Comparison of ENCODE assay signal across 16 cellular contexts in genomic region chr6:56794421-56794820, GRCh38.
A peak's percentile ranks its signal among the peaks of the same experiment; 100 is the strongest.
DNase-seq lines count a peak whose midpoint lies in the region; ATAC-seq and TF ChIP-seq lines count a peak whose summit lies in the region.
"Had no signal": no experiment of that assay in that cellular context is flagged by ENCODE, and none has a peak within 500 bp of the region (broad histone marks: within the 10 kb centered on the region; RNA-seq: fewer than 3 reads in every experiment).

No MANE protein-coding gene starts in this region.

- H3K9me3 ChIP-seq in HUES6 (ENCODE audit: control insufficient read depth, insufficient read depth, low read depth, low read length): no peaks in the 10 kb centered on the region
- H3K9me3 ChIP-seq in iPS DF 6.9 (ENCODE audit: control insufficient read depth, insufficient read depth, low read length): no peaks in the 10 kb centered on the region
- H3K9me3 ChIP-seq: MG63 had no signal

- no peaks in the 10 kb centered on the region for H3K27me3 ChIP-seq in HUES6 (ENCODE audit: control insufficient read depth, insufficient read depth, low read length)
- no peaks in the 10 kb centered on the region for H3K27me3 ChIP-seq in iPS DF 6.9 (ENCODE audit: control insufficient read depth, insufficient read depth, low read length)
- H3K27me3 ChIP-seq: MG63 had no signal

- H3K4me3 ChIP-seq in GM12865 (ENCODE audit: low read depth, low read length): no peak overlapping the region
- H3K4me3 ChIP-seq in HUES6 (ENCODE audit: low read depth, low read length): peak overlapping the region; percentile 25
- no peak overlapping the region for H3K4me3 ChIP-seq in iPS DF 6.9 (ENCODE audit: low read length)
- no peak overlapping the region for H3K4me3 ChIP-seq in coronary artery
- H3K4me3 ChIP-seq: MG63 had no signal

- peak overlapping the region; percentile 12 for H3K9ac ChIP-seq in HUES6 (ENCODE audit: low read length)

- ATAC-seq in GM21717 (IDR thresholded peaks at IDR 0.05; ENCODE audit: unreplicated experiment) (peak; percentile 46), GM19324 (IDR thresholded peaks at IDR 0.05; ENCODE audit: low FRiP score, unreplicated experiment) (no peak), HG03439 (IDR thresholded peaks at IDR 0.05; ENCODE audit: unreplicated experiment) (no peak)
- ATAC-seq: stimulated activated naive B cell treated with anti-CD40 and anti-IgM and Interleukin-4, amounts not matched to agents 10 μg/mL and 1 μg/mL and 100 μg/mL, for 72 hours had no signal

- TF ChIP-seq CTCF in GM12865 (IDR thresholded peaks at IDR 0.05; ENCODE audit: insufficient read depth, low read depth, low read length, missing control alignments): no peak
- no peak for TF ChIP-seq CTCF in coronary artery (IDR thresholded peaks at IDR 0.05)

- H3K27ac ChIP-seq in HUES6 (ENCODE audit: low read depth, low read length) (peak overlapping the region; percentile 48), iPS DF 6.9 (ENCODE audit: low read length) (peak overlapping the region; percentile 60), coronary artery (no peak overlapping the region)

- DNase-seq in GM12865 (ENCODE audit: low read depth) (peak; percentile 77), iPS DF 6.9 (ENCODE audit: low read depth, low spot score) (peak; percentile 16), coronary artery (ENCODE audit: low spot score) (no peak), OCI-M1 (lab: John Stamatoyannopoulos, UW) (no peak)
- DNase-seq: activated B cell treated with CpG ODN at 0.5 μM for 24 hours; dermis blood vessel endothelial cell; kidney glomerular epithelial cell; MG63; naive B cell; NCI-H2227 treated with DMSO at 0.1 percent for 48 hours; stimulated activated CD4-positive, alpha-beta T cell treated with anti-CD3 and anti-CD28 coated beads, Interleukin-4, amount 100 ng/mL, for 1 hour; stimulated activated naive B cell treated with anti-CD40 and anti-IgM and Interleukin-4, amounts not matched to agents 10 μg/mL and 1 μg/mL and 100 μg/mL, for 72 hours had no signal

- H3K36me3 ChIP-seq in HUES6 (ENCODE audit: control insufficient read depth, insufficient read depth, low read length): no peaks in the 10 kb centered on the region
- no peaks in the 10 kb centered on the region for H3K36me3 ChIP-seq in iPS DF 6.9 (ENCODE audit: control insufficient read depth, insufficient read depth, low read length)
- H3K36me3 ChIP-seq: MG63 had no signal

- peaks cover 51% of the 10 kb centered on the region for H3K4me1 ChIP-seq in HUES6 (ENCODE audit: control insufficient read depth, insufficient read depth, low read length)
- peaks cover 6% of the 10 kb centered on the region; the same call in 1 of the 2 replicates for H3K4me1 ChIP-seq in iPS DF 6.9 (ENCODE audit: control insufficient read depth, insufficient read depth, low read length)

Comparison
In these comparisons a context has a peak if more than half of its experiments do, and no peak if none do; other contexts are left out.
1. DNase-seq: peak in GM12865 (single experiment) and iPS DF 6.9 (single experiment); none in coronary artery (single experiment) and OCI-M1 (single experiment).
2. H3K27ac ChIP-seq: peak in HUES6 (single experiment) and iPS DF 6.9 (single experiment); none in coronary artery (0 of 2).